ENCODE assay signal across 14 cellular contexts in the genomic region with DNA sequence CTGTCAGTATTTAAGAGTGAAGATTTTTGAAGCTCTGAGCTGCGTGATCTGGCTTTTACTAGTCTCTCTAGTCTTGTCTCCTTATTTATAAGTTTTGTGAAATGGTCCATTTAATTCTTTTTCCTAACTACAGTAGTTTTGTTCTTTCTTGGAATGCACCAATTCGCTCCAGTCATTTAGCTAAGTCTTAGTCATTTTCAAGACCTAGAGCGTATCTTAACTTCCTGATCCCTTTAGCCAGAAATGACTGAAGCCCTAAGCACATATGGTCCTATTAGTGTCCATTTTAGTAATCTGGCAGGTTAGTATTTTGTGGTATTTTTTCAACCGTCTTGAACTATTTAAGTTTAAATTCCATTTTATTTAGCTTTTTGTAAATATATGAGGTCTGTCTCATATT. TPM values are rescaled to one million over a fixed set of nuclear protein-coding genes. Genes with fewer than 3 reads are reported as not detected.
DNase-seq lines count a peak whose midpoint lies in the region; ATAC-seq, FAIRE-seq and TF ChIP-seq lines count a peak whose summit lies in the region.
"Had no signal": no experiment of that assay in that cellular context is flagged by ENCODE, and none has a peak within 500 bp of the region (broad histone marks: within the 10 kb centered on the region; RNA-seq: fewer than 3 reads in every experiment).

No MANE protein-coding gene starts in this region.

- peak overlapping the region in 2 of 5 donors; percentile 5 to 36 for H3K4me3 Mint-ChIP-seq in immature natural killer cell
- H3K4me3 Mint-ChIP-seq: dendritic cell treated with granulocyte-macrophage colony-stimulating factor and Interleukin-4, amounts not matched to agents 40 ng/mL and 50 ng/mL, for 4 days had no signal

- intact Hi-C loops in cardiac septum (cut with DNase I), result no loop called here

- H3K27ac Mint-ChIP-seq in immature natural killer cell, result peak overlapping the region in 4 of 6 donors; percentile 10 to 66 (median 42)
- H3K27ac Mint-ChIP-seq: dendritic cell treated with granulocyte-macrophage colony-stimulating factor and Interleukin-4, amounts not matched to agents 40 ng/mL and 50 ng/mL, for 4 days; nephron progenitor cell had no signal

- peaks cover 6 to 17% (median 6%) of the 10 kb centered on the region in 3 donors for H3K27me3 Mint-ChIP-seq in immature natural killer cell (ENCODE audit: low read depth in 3 of 3)
- H3K27me3 Mint-ChIP-seq: dendritic cell treated with granulocyte-macrophage colony-stimulating factor and Interleukin-4, amounts not matched to agents 40 ng/mL and 50 ng/mL, for 4 days had no signal

- FAIRE-seq in GM19239 (lab: Jason Lieb, UNC), result peak; percentile 28

- H3K36me3 Mint-ChIP-seq in immature natural killer cell, result no peaks in the 10 kb centered on the region

- TF ChIP-seq CTCF in AG10803 (conservative IDR thresholded peaks at IDR 0.05; ENCODE audit: low read length), result no peak
- TF ChIP-seq CTCF in WI38 (IDR thresholded peaks at IDR 0.05; ENCODE audit: low read depth, low read length), result no peak

- no peak for ATAC-seq in HG02981 (IDR thresholded peaks at IDR 0.05; ENCODE audit: unreplicated experiment)
- ATAC-seq: stimulated activated naive CD8-positive, alpha-beta T cell treated with anti-CD3 and anti-CD28 coated beads, Interleukin-15, Interleukin-2, amounts not matched to agents 100 U/mL and 50 U/mL, for 24 hours had no signal

- H3K4me3 ChIP-seq in AG10803 (ENCODE audit: low read length) (no peak overlapping the region), WI38 (ENCODE audit: low read depth, low read length) (peak overlapping the region; percentile 32)

- peaks cover 64 to 83% of the 10 kb centered on the region in 2 donors for H3K4me1 Mint-ChIP-seq in immature natural killer cell

- H3K9me3 Mint-ChIP-seq in immature natural killer cell, result no peaks in the 10 kb centered on the region
- H3K9me3 Mint-ChIP-seq: dendritic cell treated with granulocyte-macrophage colony-stimulating factor and Interleukin-4, amounts not matched to agents 40 ng/mL and 50 ng/mL, for 4 days; nephron progenitor cell had no signal

- DNase-seq in AG10803 (ENCODE audit: low read depth) (peak; percentile 72), GM19239 (ENCODE audit: insufficient read length, low spot score) (no peak), immature natural killer cell (no peak), iPS-NIHi11 (ENCODE audit: low spot score) (no peak), cardiac septum (ENCODE audit: low spot score) (no peak), DMS53 (lab: John Stamatoyannopoulos, UW) (no peak)
- DNase-seq: activated CD4-positive, CD25-positive, alpha-beta regulatory T cell; activated naive CD4-positive, alpha-beta T cell treated with Interleukin-2 at 50 U/mL for 16 hours; NCI-H2029; nephron progenitor cell; stimulated activated naive CD8-positive, alpha-beta T cell treated with anti-CD3 and anti-CD28 coated beads, Interleukin-15, Interleukin-2, amounts not matched to agents 100 U/mL and 50 U/mL, for 24 hours had no signal

RNA-seq across cellular contexts. Expression of gene BIRC6, which starts 3.6 kb away (rescaled TPM):
- polyA plus RNA-seq in immature natural killer cell, result 10 to 100 TPM; 10.6 to 42.7 (median 12.2) TPM
- total RNA-seq in cardiac septum, result 57.0 TPM
